Comparison of ENCODE assay signal across 8 cellular contexts in genomic region chr12:116276433-116277216, GRCh38. TPM values are rescaled to one million over a fixed set of nuclear protein-coding genes. Genes with fewer than 3 reads are reported as not detected.
DNase-seq lines count a peak whose midpoint lies in the region; ATAC-seq and TF ChIP-seq lines count a peak whose summit lies in the region.

No MANE protein-coding gene starts in this region.

- no peaks in the 10 kb centered on the region for H3K27me3 ChIP-seq in BLaER1 treated with 17β-estradiol and CSF1 and Interleukin-3, amounts not matched to agents 10 nM and 100 nM
- H3K27me3 ChIP-seq in esophagus squamous epithelium, result no peaks in the 10 kb centered on the region
- H3K27me3 ChIP-seq in muscle layer of duodenum (ENCODE audit: low read depth, low read length), result no peaks in the 10 kb centered on the region

- intact Hi-C loops in esophagus squamous epithelium (cut with DNase I), result loop anchor here (10.0 kb wide), 1 partner anchor 318 kb away; no protein-coding TSS in a partner anchor

- peaks cover 45 to 63% (median 52%) of the 10 kb centered on the region in 10 experiments for H3K4me1 ChIP-seq in BLaER1 treated with 17β-estradiol and CSF1 and Interleukin-3, amounts not matched to agents 10 nM and 100 nM
- H3K4me1 ChIP-seq in esophagus squamous epithelium (peaks cover 15 to 51% (median 26%) of the 10 kb centered on the region in 3 donors), muscle layer of duodenum (ENCODE audit: control insufficient read depth in 1 of 2, insufficient read depth in 2 of 2, low read length in 2 of 2) (peaks cover 11 to 35% of the 10 kb centered on the region in 2 donors)

- H3K4me3 Mint-ChIP-seq in activated T-cell treated with anti-CD3 and anti-CD28 coated beads, Interleukin-2, amount 50 U/mL, for 72 hours, result peak overlapping the region; percentile 97

- H3K4me1 Mint-ChIP-seq in activated T-cell treated with anti-CD3 and anti-CD28 coated beads, Interleukin-2, amount 50 U/mL, for 72 hours (ENCODE audit: low read depth), result peaks cover 48% of the 10 kb centered on the region

- peak overlapping the region; percentile 75 to 98 (median 90) for H3K4me3 ChIP-seq in BLaER1 treated with 17β-estradiol and CSF1 and Interleukin-3, amounts not matched to agents 10 nM and 100 nM
- H3K4me3 ChIP-seq in esophagus squamous epithelium (peak overlapping the region; percentile 72 to 94 (median 84)), muscle layer of duodenum (ENCODE audit: low read depth in 1 of 2, low read length in 2 of 2) (peak overlapping the region; percentile 89 to 94)

- no peaks in the 10 kb centered on the region for H3K9me3 ChIP-seq in BLaER1 treated with 17β-estradiol and CSF1 and Interleukin-3, amounts not matched to agents 10 nM and 100 nM (replicated peaks in 1 of 11)
- H3K9me3 ChIP-seq in esophagus squamous epithelium (no peaks in the 10 kb centered on the region), muscle layer of duodenum (ENCODE audit: control insufficient read depth in 1 of 2, low read length in 2 of 2) (no peaks in the 10 kb centered on the region)

- H4K20me1 ChIP-seq in BLaER1 treated with 17β-estradiol and CSF1 and Interleukin-3, amounts not matched to agents 10 nM and 100 nM, result peaks cover 46 to 52% (median 50%) of the 10 kb centered on the region in 11 experiments

- H3K36me3 ChIP-seq in BLaER1 treated with 17β-estradiol and CSF1 and Interleukin-3, amounts not matched to agents 10 nM and 100 nM, result 0 out of 22 replicates have a peak, but pooled peaks cover 0 to 8% (median 0%) of the 10 kb centered on the region in 11 experiments
- H3K36me3 ChIP-seq in esophagus squamous epithelium (no peaks in the 10 kb centered on the region), muscle layer of duodenum (ENCODE audit: control insufficient read depth in 1 of 2, insufficient read depth in 2 of 2, low read length in 2 of 2) (no peaks in the 10 kb centered on the region)

- H3K9ac ChIP-seq in BLaER1 treated with 17β-estradiol and CSF1 and Interleukin-3, amounts not matched to agents 10 nM and 100 nM, result peak overlapping the region; percentile 94 to 99 (median 97)

- peak overlapping the region; percentile 66 to 92 (median 81); a peak in 21 of 22 replicates for H3K4me2 ChIP-seq in BLaER1 treated with 17β-estradiol and CSF1 and Interleukin-3, amounts not matched to agents 10 nM and 100 nM

- H3K36me3 Mint-ChIP-seq in activated T-cell treated with anti-CD3 and anti-CD28 coated beads, Interleukin-2, amount 50 U/mL, for 72 hours (ENCODE audit: insufficient read depth in 2 of 2), result peaks cover 1 to 7% of the 10 kb centered on the region in 2 donors

- 0% methylated on average over 41 to 48 of the region's 73 CpGs for WGBS in esophagus squamous epithelium, 2 donors

- H3K27me3 Mint-ChIP-seq in activated T-cell treated with anti-CD3 and anti-CD28 coated beads, Interleukin-2, amount 50 U/mL, for 72 hours (ENCODE audit: low read depth), result no peaks in the 10 kb centered on the region

- peak overlapping the region; percentile 94 to 99 (median 97) for H3K27ac ChIP-seq in BLaER1 treated with 17β-estradiol and CSF1 and Interleukin-3, amounts not matched to agents 10 nM and 100 nM
- H3K27ac ChIP-seq in esophagus squamous epithelium (peak overlapping the region; percentile 95 to 100 (median 98)), muscle layer of duodenum (ENCODE audit: low read length) (peak overlapping the region; percentile 88)

- H3K9me3 Mint-ChIP-seq in activated T-cell treated with anti-CD3 and anti-CD28 coated beads, Interleukin-2, amount 50 U/mL, for 72 hours, result no peaks in the 10 kb centered on the region

- TF ChIP-seq CTCF in esophagus squamous epithelium (IDR thresholded peaks at IDR 0.05), result peak in 2 of 6 experiments; percentile 8 to 11

- peak; percentile 21 for ATAC-seq in GM19397 (IDR thresholded peaks at IDR 0.05; ENCODE audit: unreplicated experiment)
- ATAC-seq in activated T-cell treated with anti-CD3 and anti-CD28 coated beads, Interleukin-2, amount 50 U/mL, for 72 hours (replicated peaks in 1 of 2), result peak; percentile 51 to 55

- DNase-seq in HK-2 (ENCODE audit: unreplicated experiment) (peak; percentile 63), OCI-M1 (lab: John Stamatoyannopoulos, UW) (peak; percentile 81), esophagus squamous epithelium (lab: John Stamatoyannopoulos, UW) (peak; percentile 12)
- DNase-seq in activated T-cell treated with anti-CD3 and anti-CD28 coated beads, Interleukin-2, amount 50 U/mL, for 72 hours, result peak; percentile 74 to 77
- DNase-seq in stimulated activated naive CD4-positive, alpha-beta T cell treated with Interleukin-2 at 50 U/mL for 16 hours (lab: John Stamatoyannopoulos, UW), result peak; percentile 57

- peak overlapping the region; percentile 98 for H3K27ac Mint-ChIP-seq in activated T-cell treated with anti-CD3 and anti-CD28 coated beads, Interleukin-2, amount 50 U/mL, for 72 hours

- no peak for TF ChIP-seq POLR2A in esophagus squamous epithelium (IDR thresholded peaks at IDR 0.05)

RNA-seq across cellular contexts. Expression of gene MED13L, which starts 0.9 kb away (rescaled TPM):
- total RNA-seq in activated T-cell treated with anti-CD3 and anti-CD28 coated beads, Interleukin-2, amount 50 U/mL, for 72 hours, result 10 to 100 TPM; 72.8 to 74.5 TPM
- 100 to 1,000 TPM in 1 of 4 donors, 10 to 100 TPM in 3; 52.2 to 137 (median 62.1) TPM for total RNA-seq in esophagus squamous epithelium

Comparison
In these comparisons a context has a peak if more than half of its experiments do, and no peak if none do; other contexts are left out.
1. Peak in every context shown above with its lines: DNase-seq, ATAC-seq, H3K4me3 ChIP-seq and H3K27ac ChIP-seq.
2. DNase-seq: peak in every context shown above with its lines; median percentile 81 in OCI-M1; 76 in activated T-cell treated with anti-CD3 and anti-CD28 coated beads, Interleukin-2, amount 50 U/mL, for 72 hours; 63 in HK-2; 57 in stimulated activated naive CD4-positive, alpha-beta T cell treated with Interleukin-2 at 50 U/mL for 16 hours; 12 in esophagus squamous epithelium.